ENCODE assay signal across 17 cellular contexts in the genomic region with DNA sequence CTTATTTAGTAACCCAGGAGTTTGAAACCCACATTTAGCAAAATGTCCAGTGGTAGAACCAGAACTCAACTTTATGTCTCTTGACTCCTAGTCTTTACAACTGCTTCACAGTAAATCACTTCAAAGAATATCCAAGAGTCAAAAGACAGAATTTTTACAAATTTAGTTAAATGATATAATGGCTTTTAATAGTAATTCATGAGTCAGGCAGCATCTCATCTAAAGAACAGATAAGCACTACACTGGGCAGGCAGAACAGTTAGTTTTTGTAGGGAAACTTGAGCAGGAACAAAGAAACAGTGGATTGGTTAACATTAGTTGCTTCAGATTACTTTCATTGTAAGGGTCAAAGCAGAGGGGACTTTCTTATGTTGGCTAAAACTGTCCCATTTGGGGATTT.
A peak's percentile ranks its signal among the peaks of the same experiment; 100 is the strongest.
DNase-seq lines count a peak whose midpoint lies in the region; ATAC-seq and TF ChIP-seq lines count a peak whose summit lies in the region.
"Had no signal": no experiment of that assay in that cellular context is flagged by ENCODE, and none has a peak within 500 bp of the region (broad histone marks: within the 10 kb centered on the region; RNA-seq: fewer than 3 reads in every experiment).

No MANE protein-coding gene starts in this region.

- H2BK20ac ChIP-seq in H9 (ENCODE audit: low read depth, low read length, poor library complexity, severe bottlenecking), result no peak overlapping the region

- H3K36me3 Mint-ChIP-seq in H9 (ENCODE audit: insufficient read depth in 1 of 3, low read depth in 3 of 3), result peaks cover 0 to 6% (median 0%) of the 10 kb centered on the region in 3 experiments; a peak in 1 of 7 replicates
- H3K36me3 Mint-ChIP-seq in WTC11, result 0 out of 2 replicates have a peak, but pooled peaks cover 2% of the 10 kb centered on the region
- H3K36me3 Mint-ChIP-seq in nephron progenitor cell (ENCODE audit: low read depth), result peaks cover 4% of the 10 kb centered on the region

- no peak overlapping the region for H4K5ac ChIP-seq in H9 (ENCODE audit: insufficient read length, low read depth, low read length)

- no peaks in the 10 kb centered on the region for H4K20me1 ChIP-seq in H9 (ENCODE audit: control insufficient read depth, insufficient read depth, insufficient read length)

- no peak overlapping the region for H2BK15ac ChIP-seq in H9 (ENCODE audit: low read depth, low read length)

- H3K9me3 Mint-ChIP-seq in H9 (no peaks in the 10 kb centered on the region), WTC11 (no peaks in the 10 kb centered on the region), nephron progenitor cell (no peaks in the 10 kb centered on the region)
- H3K9me3 Mint-ChIP-seq: CD4-positive, alpha-beta memory T cell had no signal

- no peak for ATAC-seq in WTC11
- ATAC-seq in GM18873 (IDR thresholded peaks at IDR 0.05; ENCODE audit: low FRiP score, unreplicated experiment), result no peak
- no peak for ATAC-seq in GM19463 (IDR thresholded peaks at IDR 0.05; ENCODE audit: unreplicated experiment)
- ATAC-seq: A549 had no signal

- no peak overlapping the region for H2AK5ac ChIP-seq in H9 (ENCODE audit: insufficient read length, low read length)

- no peaks in the 10 kb centered on the region for H3K79me2 ChIP-seq in H9 (ENCODE audit: insufficient read depth, low read length)

- H2BK12ac ChIP-seq in H9 (ENCODE audit: insufficient read length, low read depth, low read length), result no peak overlapping the region

- no peak overlapping the region for H3K23ac ChIP-seq in H9 (ENCODE audit: insufficient read length, low read depth, low read length)

- no peak overlapping the region for H3K27ac ChIP-seq in H9 (ENCODE audit: insufficient read length, low read depth, low read length)
- H3K27ac ChIP-seq: A549 had no signal

- H3K9ac ChIP-seq in H9 (ENCODE audit: extremely low read depth, insufficient read length, low read length), result no peak overlapping the region

- H3K27ac Mint-ChIP-seq in H9, result peak overlapping the region in 2 of 3 experiments; percentile 3 to 41; a peak in 2 of 7 replicates
- H3K27ac Mint-ChIP-seq in WTC11, result 0 out of 2 replicates have a peak overlapping the region, but pooled peaks have one; percentile 29
- peak overlapping the region; percentile 18 for H3K27ac Mint-ChIP-seq in nephron progenitor cell
- H3K27ac Mint-ChIP-seq: CD4-positive, alpha-beta memory T cell had no signal

- H3K27me3 Mint-ChIP-seq in H9 (ENCODE audit: low read depth), result no peaks in the 10 kb centered on the region
- H3K27me3 Mint-ChIP-seq in WTC11 (ENCODE audit: low read depth), result no peaks in the 10 kb centered on the region
- H3K27me3 Mint-ChIP-seq in nephron progenitor cell (ENCODE audit: low read depth, poor library complexity), result no peaks in the 10 kb centered on the region
- H3K27me3 Mint-ChIP-seq: CD4-positive, alpha-beta memory T cell had no signal

- H3K4me1 Mint-ChIP-seq in H9 (peaks cover 23 to 29% of the 10 kb centered on the region in 2 experiments), WTC11 (peaks cover 31% of the 10 kb centered on the region), nephron progenitor cell (peaks cover 7% of the 10 kb centered on the region)
- H3K4me1 Mint-ChIP-seq: CD4-positive, alpha-beta memory T cell had no signal

- no peak overlapping the region for H3T11ph ChIP-seq in H9 (ENCODE audit: low read length)

- H3K56ac ChIP-seq in H9 (ENCODE audit: insufficient read length, low read depth, low read length), result no peak overlapping the region

- H3K4me3 Mint-ChIP-seq in H9 (no peak overlapping the region), WTC11 (no peak overlapping the region), nephron progenitor cell (no peak overlapping the region)
- H3K4me3 Mint-ChIP-seq: CD4-positive, alpha-beta memory T cell had no signal

- CTCF ChIA-PET in WTC11 (lab: Charles Lee), result interaction anchor here (1.3 kb wide), 1 partner anchor 69 kb away, joined by 3 read pairs; no protein-coding TSS in a partner anchor

- POLR2A ChIA-PET in WTC11 (lab: Charles Lee), result no interaction called here

- no peaks in the 10 kb centered on the region for H3K9me3 ChIP-seq in H9 (ENCODE audit: control insufficient read depth, low read depth, low read length)
- H3K9me3 ChIP-seq: A549 had no signal

- no peaks in the 10 kb centered on the region for H3K23me2 ChIP-seq in H9 (ENCODE audit: insufficient read length, low read depth, low read length, poor library complexity, severe bottlenecking)

- H2AFZ ChIP-seq in H9 (ENCODE audit: low read length), result no peak overlapping the region

- H3K18ac ChIP-seq in H9 (ENCODE audit: insufficient read length, low read depth, low read length), result no peak overlapping the region

- TF ChIP-seq CTCF in H9 (conservative IDR thresholded peaks at IDR 0.05), result no peak
- TF ChIP-seq CTCF in WTC11 (IDR thresholded peaks at IDR 0.05), result no peak
- no peak for TF ChIP-seq CTCF in nephron progenitor cell (IDR thresholded peaks at IDR 0.05)

- no peak overlapping the region for H4K8ac ChIP-seq in H9 (replicated peaks; ENCODE audit: insufficient read length, low read depth, low read length)

- H2BK120ac ChIP-seq in H9 (ENCODE audit: low read depth, low read length, poor library complexity, severe bottlenecking), result no peak overlapping the region

- DNase-seq in H9 (no peak), WTC11 (ENCODE audit: low spot score) (no peak), nephron progenitor cell (no peak), NCI-H2196 treated with DMSO at 0.1 percent for 48 hours (lab: John Stamatoyannopoulos, UW; ENCODE audit: unreplicated experiment) (no peak), GDM1 (lab: John Stamatoyannopoulos, UW) (no peak)
- DNase-seq: 8988T; C1 segment of cervical spinal cord; Calu3; CD4-positive, alpha-beta memory T cell; COR-L47; DMS53; DMS79 treated with DMSO at 0.1 percent for 48 hours; GOT3; HCEC 1CT had no signal

- no peak overlapping the region for H3K4ac ChIP-seq in H9 (ENCODE audit: low read depth, low read length)

- no peaks in the 10 kb centered on the region; the same call in 1 of the 2 replicates for H3K4me1 ChIP-seq in H9 (ENCODE audit: insufficient read depth, low read length)
- H3K4me1 ChIP-seq: A549 had no signal

- no peak overlapping the region for H3K14ac ChIP-seq in H9 (ENCODE audit: insufficient read depth, low read length)

- no peak overlapping the region for H2BK5ac ChIP-seq in H9 (ENCODE audit: insufficient read length, low read length)

- no peak overlapping the region for H4K91ac ChIP-seq in H9 (ENCODE audit: insufficient read length, low read depth, low read length)

- no peaks in the 10 kb centered on the region for H3K27me3 ChIP-seq in H9 (ENCODE audit: insufficient read depth, low read length)

- H3K4me2 ChIP-seq in H9 (ENCODE audit: insufficient read depth, insufficient read length, low read length), result no peak overlapping the region
- H3K4me2 ChIP-seq: A549 had no signal

- no peaks in the 10 kb centered on the region for H3K79me1 ChIP-seq in H9 (ENCODE audit: insufficient read depth, low read depth, low read length, poor library complexity, severe bottlenecking)

TF ChIP-seq in WTC11, 78 proteins besides CTCF, POLR2A, EP300 and RAD21:
- TF ChIP-seq ZNF232 (CRISPR knock-in tag; IDR thresholded peaks at IDR 0.05) (no peak), PRRX2 (CRISPR knock-in tag; IDR thresholded peaks at IDR 0.05) (no peak), ATF1 (CRISPR knock-in tag; IDR thresholded peaks at IDR 0.05) (no peak), FOXP1 (CRISPR knock-in tag; IDR thresholded peaks at IDR 0.05; ENCODE audit: borderline replicate concordance) (no peak), GABPB1 (CRISPR knock-in tag; IDR thresholded peaks at IDR 0.05) (no peak)
